ENCODE assay signal across 10 cellular contexts in the genomic region with DNA sequence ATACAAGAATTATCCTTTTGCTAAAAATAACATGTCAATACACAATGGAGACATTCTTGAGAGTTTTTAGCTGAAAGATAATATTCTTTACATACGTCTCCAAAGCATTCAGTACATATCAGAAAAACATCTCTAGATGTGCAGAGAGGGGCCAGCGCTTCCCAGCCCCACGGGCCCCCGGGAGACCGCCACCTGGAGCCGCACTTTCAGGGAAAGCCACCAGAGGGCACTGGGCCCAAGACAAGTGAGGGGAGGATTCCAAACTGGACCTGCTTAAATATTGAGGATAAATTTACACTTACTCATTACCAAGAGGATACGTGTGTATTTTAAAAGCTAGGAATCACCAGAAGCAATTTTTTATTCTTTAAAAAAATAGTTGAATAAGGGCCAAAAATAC.
DNase-seq lines count a peak whose midpoint lies in the region; ATAC-seq and TF ChIP-seq lines count a peak whose summit lies in the region.
"Had no signal": no experiment of that assay in that cellular context is flagged by ENCODE, and none has a peak within 500 bp of the region (broad histone marks: within the 10 kb centered on the region; RNA-seq: fewer than 3 reads in every experiment).

No MANE protein-coding gene starts in this region.

- H3K9ac ChIP-seq in KMS-11: no peak overlapping the region

- no peak overlapping the region for H3K4me2 ChIP-seq in KMS-11

- no peaks in the 10 kb centered on the region for H3K9me3 Mint-ChIP-seq in progenitor cell of endocrine pancreas (ENCODE audit: low read depth)
- H3K9me3 Mint-ChIP-seq: CD4-positive, alpha-beta T cell had no signal

- H3K27me3 ChIP-seq in KMS-11 (ENCODE audit: insufficient read depth, low read depth) (no peaks in the 10 kb centered on the region), brain microvascular endothelial cell (replicated peaks) (no peaks in the 10 kb centered on the region)

- intact Hi-C loops in mucosa of descending colon (cut with DNase I, micrococcal nuclease): no loop called here

- H4K20me1 ChIP-seq in KMS-11 (ENCODE audit: insufficient read depth): no peaks in the 10 kb centered on the region

- H3K27ac ChIP-seq in KMS-11 (no peak overlapping the region), brain microvascular endothelial cell (no peak overlapping the region)

- peaks cover 21% of the 10 kb centered on the region for H3K27me3 Mint-ChIP-seq in progenitor cell of endocrine pancreas

- no peaks in the 10 kb centered on the region for H3K4me1 ChIP-seq in KMS-11 (ENCODE audit: low read depth, poor library complexity, severe bottlenecking)
- no peaks in the 10 kb centered on the region for H3K4me1 ChIP-seq in mucosa of descending colon (ENCODE audit: low read depth)

- H3K36me3 Mint-ChIP-seq in progenitor cell of endocrine pancreas (ENCODE audit: insufficient read depth): no peaks in the 10 kb centered on the region

- H3K9me3 ChIP-seq in mucosa of descending colon: no peaks in the 10 kb centered on the region

- peak; percentile 70 for TF ChIP-seq CTCF in KMS-11 (conservative IDR thresholded peaks at IDR 0.05; ENCODE audit: low read depth, low read length)
- peak; percentile 37 for TF ChIP-seq CTCF in brain microvascular endothelial cell (IDR thresholded peaks at IDR 0.05; ENCODE audit: low read depth, low read length, missing control alignments)
- TF ChIP-seq CTCF in progenitor cell of endocrine pancreas (IDR thresholded peaks at IDR 0.05; ENCODE audit: unreplicated experiment): peak; percentile 74
- TF ChIP-seq CTCF in mucosa of descending colon (IDR thresholded peaks at IDR 0.05): no peak

- H3K36me3 ChIP-seq in KMS-11 (ENCODE audit: insufficient read depth) (no peaks in the 10 kb centered on the region), brain microvascular endothelial cell (replicated peaks) (no peaks in the 10 kb centered on the region), mucosa of descending colon (ENCODE audit: low read depth) (no peaks in the 10 kb centered on the region)

- no peaks in the 10 kb centered on the region for H3K4me1 Mint-ChIP-seq in progenitor cell of endocrine pancreas (ENCODE audit: low read depth)

- no peak overlapping the region for H3K27ac Mint-ChIP-seq in progenitor cell of endocrine pancreas
- H3K27ac Mint-ChIP-seq: CD4-positive, alpha-beta T cell had no signal

- in situ Hi-C loops in brain microvascular endothelial cell (cut with HindIII; ENCODE audit: low pct_ligation_motif_present, low sequenced_read_pairs): no loop called here

- ATAC-seq in mucosa of descending colon (no peak), HG03095 (IDR thresholded peaks at IDR 0.05; ENCODE audit: unreplicated experiment) (no peak)

- no peak overlapping the region for H3K4me3 Mint-ChIP-seq in progenitor cell of endocrine pancreas (ENCODE audit: low read depth)
- H3K4me3 Mint-ChIP-seq: CD4-positive, alpha-beta T cell had no signal

- H3K79me2 ChIP-seq in KMS-11 (ENCODE audit: insufficient read depth, low read depth): no peaks in the 10 kb centered on the region

- DNase-seq in activated CD8-positive, alpha-beta memory T cell treated with anti-CD3 and anti-CD28 coated beads, Interleukin-2, amount 50 U/mL, for 48 hours: peak; percentile 57
- DNase-seq in activated CD8-positive, alpha-beta memory T cell treated with anti-CD3 and anti-CD28 coated beads, Interleukin-2, amount 50 U/mL, for 4 hours: no peak
- DNase-seq in brain microvascular endothelial cell: no peak
- DNase-seq in progenitor cell of endocrine pancreas (ENCODE audit: low spot score, unreplicated experiment): no peak
- no peak for DNase-seq in mucosa of descending colon
- DNase-seq in NCI-H345 (lab: John Stamatoyannopoulos, UW): no peak
- DNase-seq: activated CD4-positive, alpha-beta T cell treated with anti-CD3 and anti-CD28 coated beads for 4 hours; CD4-positive, alpha-beta T cell had no signal

- no peak overlapping the region for H2AFZ ChIP-seq in KMS-11 (ENCODE audit: low read depth)

- no peak overlapping the region for H3K4me3 ChIP-seq in KMS-11 (IDR thresholded peaks at IDR 0.05; ENCODE audit: insufficient read depth, low read depth, low read length)
- no peak overlapping the region for H3K4me3 ChIP-seq in brain microvascular endothelial cell (ENCODE audit: low read depth, low read length)
- H3K4me3 ChIP-seq in mucosa of descending colon: no peak overlapping the region
